Comparison of ENCODE assay signal across 1 cellular context in the genomic region with DNA sequence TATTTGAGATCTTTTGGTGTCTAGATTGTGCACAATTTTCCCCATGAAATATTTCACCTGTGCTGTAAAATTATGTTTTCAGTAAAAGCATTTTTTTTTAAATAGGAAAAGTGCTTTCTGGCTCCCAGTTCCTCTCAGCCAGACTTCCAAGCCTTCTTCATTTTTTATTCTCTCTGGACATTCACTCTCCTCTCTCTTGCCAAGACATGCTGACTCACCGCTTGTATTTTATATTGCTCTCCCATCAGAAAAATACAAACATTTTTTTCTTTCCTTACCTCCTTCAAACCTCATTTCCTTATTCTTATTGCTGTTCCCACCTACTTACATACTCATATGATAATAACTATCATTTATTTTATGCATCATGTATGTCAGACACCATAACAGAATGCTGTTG.
TF ChIP-seq lines count a peak whose summit lies in the region.

No MANE protein-coding gene starts in this region.

TF ChIP-seq in IMR-90, 13 proteins besides CTCF, POLR2A, EP300 and RAD21 (continued from another document):
- TF ChIP-seq CHD1 (IDR thresholded peaks at IDR 0.05; ENCODE audit: low read depth, low read length): no peak
